1 cellular context compared by ENCODE assay signal in the genomic region with DNA sequence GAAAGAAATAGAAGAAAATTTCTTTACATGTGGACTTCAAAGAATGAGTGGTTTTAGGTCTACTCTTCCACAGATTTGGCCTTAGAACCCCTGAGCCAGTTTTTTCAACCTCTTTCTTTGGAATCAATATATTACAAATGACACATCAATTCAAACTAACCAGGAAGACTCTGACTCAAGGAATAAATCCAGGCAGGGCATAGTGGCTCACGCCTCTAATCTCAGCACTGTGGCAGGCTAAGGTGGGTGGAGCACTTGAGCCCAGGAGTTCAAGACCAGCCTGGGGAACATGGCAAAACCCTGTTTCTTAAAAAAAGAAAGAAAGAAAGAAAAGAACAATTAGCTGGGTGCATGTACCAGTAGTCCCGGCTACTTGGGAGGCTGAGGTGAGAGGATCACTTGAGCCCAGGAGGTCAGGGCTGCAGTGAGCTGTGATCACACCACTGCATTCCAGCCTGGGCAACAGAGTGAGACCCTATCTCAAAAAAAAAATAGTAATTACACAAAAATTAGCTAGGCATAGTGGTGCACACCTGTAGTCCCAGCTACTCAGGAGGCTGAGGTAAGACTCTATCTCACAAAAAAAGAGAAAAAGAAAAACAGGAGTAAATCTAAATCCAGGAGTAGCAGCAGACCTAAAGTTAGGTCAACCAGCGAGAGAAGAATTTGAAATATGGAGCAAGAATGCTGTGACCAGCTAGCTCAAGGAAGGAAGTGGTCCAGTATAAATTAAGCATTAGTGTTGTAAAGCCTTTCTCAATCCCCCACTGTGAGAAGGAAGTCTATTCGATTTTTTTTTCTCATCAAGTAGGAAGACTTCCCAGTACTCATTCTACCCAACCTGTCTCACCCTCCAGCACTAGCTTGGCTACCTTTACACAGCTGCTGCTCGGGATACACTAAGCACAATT.
TF ChIP-seq lines count a peak whose summit lies in the region.

No MANE protein-coding gene starts in this region.

TF ChIP-seq in H1, 55 proteins besides CTCF, POLR2A, EP300 and RAD21:
- TF ChIP-seq TEAD4 (IDR thresholded peaks at IDR 0.05; ENCODE audit: low read depth, low read length) (peak; percentile 32; the same call in 1 of the 2 replicates), CBX5 (IDR thresholded peaks at IDR 0.05; ENCODE audit: low read depth, low read length) (no peak), POLR2AphosphoS5 (IDR thresholded peaks at IDR 0.05; ENCODE audit: low read depth, low read length) (no peak), SUZ12 (IDR thresholded peaks at IDR 0.05; ENCODE audit: low read length) (no peak), SAP30 (IDR thresholded peaks at IDR 0.05; ENCODE audit: insufficient read depth, insufficient replicate concordance, low read length) (no peak), SIRT6 (IDR thresholded peaks at IDR 0.05; ENCODE audit: low read length) (no peak), NANOG (IDR thresholded peaks at IDR 0.05; ENCODE audit: insufficient read depth, low read depth, low read length, poor library complexity, severe bottlenecking) (no peak), MAFK (IDR thresholded peaks at IDR 0.05; ENCODE audit: low read depth, low read length) (no peak)
